In genomic region chr2:29105375-29105774, GRCh38 we compare ENCODE assay signal across 29 cellular contexts. TPM values are rescaled to one million over a fixed set of nuclear protein-coding genes. Genes with fewer than 3 reads are reported as not detected.
A peak's percentile ranks its signal among the peaks of the same experiment; 100 is the strongest.
DNase-seq lines count a peak whose midpoint lies in the region; ATAC-seq and TF ChIP-seq lines count a peak whose summit lies in the region.
"Had no signal": no experiment of that assay in that cellular context is flagged by ENCODE, and none has a peak within 500 bp of the region (broad histone marks: within the 10 kb centered on the region; RNA-seq: fewer than 3 reads in every experiment).

No MANE protein-coding gene starts in this region.

- TF ChIP-seq CTCF in GM23338 (conservative IDR thresholded peaks at IDR 0.05; ENCODE audit: low read depth in 2 of 2) (peak in 1 of 2 experiments; percentile 31; a peak in 1 of 4 replicates), PC-9 (conservative IDR thresholded peaks at IDR 0.05) (no peak), brain microvascular endothelial cell (IDR thresholded peaks at IDR 0.05; ENCODE audit: low read depth, low read length, missing control alignments) (peak; percentile 24), parathyroid adenoma (IDR thresholded peaks at IDR 0.05) (no peak)

- peak; percentile 74 for ATAC-seq in GM23338
- ATAC-seq: body of pancreas, lower lobe of right lung had no signal

- no peaks in the 10 kb centered on the region for H4K20me1 ChIP-seq in GM23338 (replicated peaks; ENCODE audit: insufficient read depth)
- H4K20me1 ChIP-seq in PC-9 (ENCODE audit: insufficient read depth): no peaks in the 10 kb centered on the region

- no peak overlapping the region for H3K4me3 Mint-ChIP-seq in GM23338
- H3K4me3 Mint-ChIP-seq in CD4-positive, alpha-beta memory T cell: no peak overlapping the region
- H3K4me3 Mint-ChIP-seq: activated CD4-positive, alpha-beta T cell treated with anti-CD3 and anti-CD28 coated beads, Interleukin-2, amount 10 ng/mL, durations not matched to agents 7 days and 5 days; IgD-negative memory B cell; nephron progenitor cell had no signal

- POLR2A ChIA-PET in PC-9 (lab: Charles Lee; ENCODE audit: unreplicated experiment): interaction anchor here (0.6 kb wide), 1 partner anchor 235 kb away, joined by 3 read pairs; the partner anchor contains the start of gene TRMT61B
- POLR2A ChIA-PET in CD4-positive, alpha-beta memory T cell (lab: Charles Lee; ENCODE audit: partially characterized antibody): no interaction called here

- H3K9me3 Mint-ChIP-seq in GM23338: peaks cover 8% of the 10 kb centered on the region
- H3K9me3 Mint-ChIP-seq in CD4-positive, alpha-beta memory T cell: no peaks in the 10 kb centered on the region
- H3K9me3 Mint-ChIP-seq: activated CD4-positive, alpha-beta T cell treated with anti-CD3 and anti-CD28 coated beads, Interleukin-2, amount 10 ng/mL, durations not matched to agents 7 days and 5 days; IgD-negative memory B cell had no signal

- intact Hi-C loops in PC-9 (cut with micrococcal nuclease; ENCODE audit: unreplicated experiment): no loop called here
- intact Hi-C loops in CD4-positive, alpha-beta memory T cell (cut with micrococcal nuclease): no loop called here

- no peak overlapping the region for H3K27ac Mint-ChIP-seq in GM23338
- H3K27ac Mint-ChIP-seq in CD4-positive, alpha-beta memory T cell: peak overlapping the region in 1 of 7 donors; percentile 13
- H3K27ac Mint-ChIP-seq: activated CD4-positive, alpha-beta T cell treated with anti-CD3 and anti-CD28 coated beads, Interleukin-2, amount 10 ng/mL, durations not matched to agents 7 days and 5 days; IgD-negative memory B cell; nephron progenitor cell had no signal

- H3K27me3 ChIP-seq in GM23338 (ENCODE audit: insufficient read depth) (no peaks in the 10 kb centered on the region), PC-9 (ENCODE audit: insufficient read depth, low read depth) (no peaks in the 10 kb centered on the region), brain microvascular endothelial cell (replicated peaks) (no peaks in the 10 kb centered on the region), parathyroid adenoma (ENCODE audit: control insufficient read depth, insufficient read depth, low read length) (no peaks in the 10 kb centered on the region)
- H3K27me3 ChIP-seq in CD4-positive, alpha-beta memory T cell (ENCODE audit: insufficient read depth, low read length): no peaks in the 10 kb centered on the region
- H3K27me3 ChIP-seq: adrenal gland, body of pancreas, pancreas, right atrium auricular region, upper lobe of left lung had no signal

- CTCF ChIA-PET in PC-9 (lab: Charles Lee): no interaction called here
- CTCF ChIA-PET in CD4-positive, alpha-beta memory T cell (lab: Charles Lee; ENCODE audit: partially characterized antibody): no interaction called here

- in situ Hi-C loops in brain microvascular endothelial cell (cut with HindIII; ENCODE audit: low pct_ligation_motif_present, low sequenced_read_pairs): no loop called here

- no peaks in the 10 kb centered on the region for H3K4me1 Mint-ChIP-seq in GM23338
- H3K4me1 Mint-ChIP-seq in CD4-positive, alpha-beta memory T cell: no peaks in the 10 kb centered on the region
- H3K4me1 Mint-ChIP-seq: nephron progenitor cell had no signal

- H3K27me3 Mint-ChIP-seq in GM23338 (ENCODE audit: insufficient read depth, low read depth, poor library complexity): peaks cover 4% of the 10 kb centered on the region
- H3K27me3 Mint-ChIP-seq in CD4-positive, alpha-beta memory T cell: peaks cover 4 to 5% of the 10 kb centered on the region in 2 donors

- no peaks in the 10 kb centered on the region for H3K9me2 ChIP-seq in GM23338 (ENCODE audit: insufficient read depth)
- no peaks in the 10 kb centered on the region; the same call in 1 of the 2 replicates for H3K9me2 ChIP-seq in PC-9 (ENCODE audit: insufficient read depth)

- no peaks in the 10 kb centered on the region for H3K9me3 ChIP-seq in PC-9 (ENCODE audit: insufficient read depth, low read depth)
- no peaks in the 10 kb centered on the region for H3K9me3 ChIP-seq in parathyroid adenoma (ENCODE audit: control insufficient read depth, low read length)
- H3K9me3 ChIP-seq in CD4-positive, alpha-beta memory T cell (ENCODE audit: control insufficient read depth in 1 of 2, low read length in 2 of 2): no peaks in the 10 kb centered on the region
- H3K9me3 ChIP-seq: adrenal gland, body of pancreas, lower lobe of right lung, pancreas, right atrium auricular region, upper lobe of left lung had no signal

- peaks cover 6% of the 10 kb centered on the region for H3K36me3 Mint-ChIP-seq in GM23338 (ENCODE audit: low read depth)
- H3K36me3 Mint-ChIP-seq in CD4-positive, alpha-beta memory T cell: no peaks in the 10 kb centered on the region

- DNase-seq in GM23338 (ENCODE audit: low spot score) (peak; percentile 6), PC-9 (no peak), brain microvascular endothelial cell (no peak), EL (no peak)
- DNase-seq in effector CD4-positive, alpha-beta T cell: no peak
- no peak for DNase-seq in CD4-positive, alpha-beta memory T cell
- DNase-seq: activated CD4-positive, alpha-beta T cell treated with anti-CD3 and anti-CD28 coated beads, Interleukin-2, amount 10 ng/mL, durations not matched to agents 7 days and 5 days; activated naive CD4-positive, alpha-beta T cell; activated T-cell treated with anti-CD3 and anti-CD28 coated beads, Interleukin-2, amount 50 U/mL, for 48 hours; body of pancreas; effector CD8-positive, alpha-beta T cell; erythroblast; kidney glomerular epithelial cell; lower lobe of right lung; NCI-H1048; NCI-H1694 treated with DMSO at 0.1 percent for 48 hours; NCI-H526; nephron progenitor cell; pancreas; Right ventricle myocardium superior; stimulated activated CD4-positive, alpha-beta T cell treated with anti-CD3 and anti-CD28 coated beads, Interleukin-2, amount 100 ng/mL, for 24 hours; T-helper 9 cell had no signal

- H3K4me3 ChIP-seq in GM23338 (no peak overlapping the region), PC-9 (no peak overlapping the region), brain microvascular endothelial cell (ENCODE audit: low read depth, low read length) (no peak overlapping the region), parathyroid adenoma (ENCODE audit: low read depth, low read length) (no peak overlapping the region)
- no peak overlapping the region for H3K4me3 ChIP-seq in CD4-positive, alpha-beta memory T cell (ENCODE audit: low read length in 2 of 2)
- H3K4me3 ChIP-seq: adrenal gland, body of pancreas, lower lobe of right lung, pancreas, right atrium auricular region, upper lobe of left lung had no signal

- H3K4me1 ChIP-seq in GM23338 (ENCODE audit: insufficient read depth) (no peaks in the 10 kb centered on the region), PC-9 (replicated peaks; ENCODE audit: insufficient read depth) (peaks cover 42% of the 10 kb centered on the region), parathyroid adenoma (no peaks in the 10 kb centered on the region)
- H3K4me1 ChIP-seq in CD4-positive, alpha-beta memory T cell (ENCODE audit: insufficient read depth, low read length): no peaks in the 10 kb centered on the region
- H3K4me1 ChIP-seq: adrenal gland, body of pancreas, lower lobe of right lung, pancreas, right atrium auricular region, upper lobe of left lung had no signal

- no peaks in the 10 kb centered on the region for H3F3A ChIP-seq in GM23338 (replicated peaks; ENCODE audit: low read depth)
- peaks cover 28% of the 10 kb centered on the region for H3F3A ChIP-seq in PC-9 (ENCODE audit: insufficient read depth, low read depth)

- no peaks in the 10 kb centered on the region for H3K36me3 ChIP-seq in GM23338 (ENCODE audit: insufficient read depth)
- H3K36me3 ChIP-seq in PC-9 (ENCODE audit: low read depth): no peaks in the 10 kb centered on the region
- H3K36me3 ChIP-seq in brain microvascular endothelial cell (replicated peaks): no peaks in the 10 kb centered on the region
- H3K36me3 ChIP-seq in parathyroid adenoma (ENCODE audit: control insufficient read depth, insufficient read depth, low read length): no peaks in the 10 kb centered on the region
- H3K36me3 ChIP-seq in CD4-positive, alpha-beta memory T cell (ENCODE audit: insufficient read depth, low read length): no peaks in the 10 kb centered on the region
- H3K36me3 ChIP-seq: adrenal gland, lower lobe of right lung, pancreas, right atrium auricular region, upper lobe of left lung had no signal

- H3K9ac ChIP-seq in parathyroid adenoma: no peak overlapping the region

- H3K4me2 ChIP-seq in GM23338 (no peak overlapping the region), PC-9 (no peak overlapping the region), parathyroid adenoma (ENCODE audit: low read length) (no peak overlapping the region)

- H3K27ac ChIP-seq in GM23338 (ENCODE audit: low read depth) (no peak overlapping the region), PC-9 (peak overlapping the region; percentile 97; the same call in 1 of the 2 replicates), brain microvascular endothelial cell (no peak overlapping the region), parathyroid adenoma (no peak overlapping the region)
- H3K27ac ChIP-seq in CD4-positive, alpha-beta memory T cell (ENCODE audit: low read depth, low read length): no peak overlapping the region
- H3K27ac ChIP-seq: adrenal gland, body of pancreas, C4-2B, lower lobe of right lung, pancreas, right atrium auricular region, upper lobe of left lung had no signal

- BruUV-seq in PC-9 (replicated peaks; lab: Mats Ljungman, UMichigan): no TSS peak

- no peak overlapping the region for H2AFZ ChIP-seq in GM23338
- H2AFZ ChIP-seq in PC-9: 0 out of 2 replicates have a peak overlapping the region, but pooled peaks have one; percentile 1
- H2AFZ ChIP-seq in parathyroid adenoma: peak overlapping the region; percentile 74

- H3K79me2 ChIP-seq in GM23338 (replicated peaks; ENCODE audit: insufficient read depth): no peaks in the 10 kb centered on the region
- H3K79me2 ChIP-seq in PC-9 (ENCODE audit: low read depth): no peaks in the 10 kb centered on the region
- H3K79me2 ChIP-seq in parathyroid adenoma: no peaks in the 10 kb centered on the region

TF ChIP-seq in GM23338, 12 proteins besides CTCF, POLR2A, EP300 and RAD21 (continues in another document):
- TF ChIP-seq CREB1 (CRISPR knock-in tag; IDR thresholded peaks at IDR 0.05; ENCODE audit: low read depth): no peak
- no peak for TF ChIP-seq NANOG (IDR thresholded peaks at IDR 0.05; ENCODE audit: borderline replicate concordance)
- no peak for TF ChIP-seq JUNB (IDR thresholded peaks at IDR 0.05; ENCODE audit: unreplicated experiment)
- no peak for TF ChIP-seq ZNF114 (CRISPR knock-in tag; IDR thresholded peaks at IDR 0.05)
- TF ChIP-seq EZH2 (IDR thresholded peaks at IDR 0.05; ENCODE audit: low read depth, unreplicated experiment): no peak
- TF ChIP-seq ZNF331 (CRISPR knock-in tag; IDR thresholded peaks at IDR 0.05; ENCODE audit: low read depth): no peak

RNA-seq across cellular contexts. Expression of gene CLIP4, which starts 9.8 kb away (rescaled TPM):
- total RNA-seq in GM23338 (2014; rRNA removed; shearing (Covaris generic)): 0.14 TPM in 1 of 2 replicates, not detected in the other
- 0.06 TPM in 1 of 2 replicates, not detected in the other for polyA plus RNA-seq in GM23338 (2016; fragmentation: Nextera tagmentation; extraction: Ambion mirVana)
- total RNA-seq in PC-9 (2021): 107 and 134 TPM in 2 replicates
- 10 to 100 TPM; 65.2 to 69.2 TPM for total RNA-seq in CD4-positive, alpha-beta memory T cell
- 10 to 100 TPM; 23.1 to 24.6 TPM for polyA plus RNA-seq in CD4-positive, alpha-beta memory T cell

RNA-seq across cellular contexts. Expression of gene PCARE, which starts 31.1 kb away (rescaled TPM):
- not detected in 2 replicates for total RNA-seq in GM23338 (2014; rRNA removed; shearing (Covaris generic))
- polyA plus RNA-seq in GM23338 (2016; fragmentation: Nextera tagmentation; extraction: Ambion mirVana): not detected in 2 replicates
- not detected in 2 replicates for total RNA-seq in PC-9 (2021)
- total RNA-seq in CD4-positive, alpha-beta memory T cell: not detected
- polyA plus RNA-seq in CD4-positive, alpha-beta memory T cell: not detected
- total RNA-seq: activated CD4-positive, alpha-beta T cell treated with anti-CD3 and anti-CD28 coated beads, Interleukin-2, amount 10 ng/mL, durations not matched to agents 7 days and 5 days; body of pancreas; Daoy had no signal
- polyA plus RNA-seq: IgD-negative memory B cell had no signal

Comparison
In these comparisons a context has a peak if more than half of its experiments do, and no peak if none do; other contexts are left out.
1. RNA of gene CLIP4, which starts 9.8 kb away (total RNA-seq): 107 to 134 TPM in PC-9 and 65.2 to 69.2 TPM in CD4-positive, alpha-beta memory T cell; 0.14 TPM in GM23338; every median in the first group is over 10 times any median in the second.